ENCODE assay signal across 23 cellular contexts in the genomic region with DNA sequence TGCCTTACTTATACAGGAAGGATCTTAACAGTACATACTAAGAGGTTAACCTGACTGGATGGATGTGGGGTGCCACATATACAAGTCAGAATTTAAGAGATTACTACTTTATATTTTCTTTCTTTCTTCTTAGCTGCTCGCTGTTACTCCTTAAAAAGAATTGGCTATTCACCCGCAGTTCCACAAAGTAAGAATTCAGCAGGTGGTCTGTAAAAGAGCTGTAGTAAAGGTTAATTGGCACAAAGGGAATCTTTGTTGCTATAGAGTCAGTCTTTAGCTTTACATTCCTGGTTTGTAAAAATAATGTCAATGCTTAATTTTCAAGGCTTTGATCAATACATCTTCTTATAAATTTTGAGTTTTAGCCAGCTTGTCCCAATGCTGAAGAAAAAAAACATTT.
"Had no signal": no experiment of that assay in that cellular context is flagged by ENCODE, and none has a peak within 500 bp of the region (broad histone marks: within the 10 kb centered on the region; RNA-seq: fewer than 3 reads in every experiment).

No MANE protein-coding gene starts in this region.

- H3K4me3 ChIP-seq: colonic mucosa, heart left ventricle, right atrium auricular region, tibial artery had no signal

- FAIRE-seq: frontal cortex, TTC549 had no signal

- H3K4me3 Mint-ChIP-seq: activated B cell treated with CpG ODN at 0.5 μM for 24 hours; activated CD4-positive, alpha-beta memory T cell treated with anti-CD3 and anti-CD28 coated beads, Interleukin-2, amount 10 ng/mL, durations not matched to agents 7 days and 5 days; activated CD8-positive, alpha-beta memory T cell treated with anti-CD3 and anti-CD28 coated beads, Interleukin-2, amount 10 ng/mL, durations not matched to agents 7 days and 5 days; activated naive CD4-positive, alpha-beta T cell treated with anti-CD3 and anti-CD28 coated beads for 36 hours; central memory CD8-positive, alpha-beta T cell; natural killer cell treated with Interleukin-12 subunit alpha and Interleukin-12 subunit beta and Interleukin-15 and Interleukin-18, amount 100 ng/mL, for 72 hours; T-helper 2 cell treated with Interferon-gamma antibody and Interleukin-4, amounts not matched to agents 5 μg/mL and 100 μg/mL, for 36 hours had no signal

- H3K4me1 ChIP-seq: colonic mucosa, right atrium auricular region had no signal

- H3K4me1 Mint-ChIP-seq: activated CD8-positive, alpha-beta memory T cell treated with anti-CD3 and anti-CD28 coated beads, Interleukin-2, amount 10 ng/mL, durations not matched to agents 7 days and 5 days had no signal

- H3K27ac Mint-ChIP-seq: activated B cell treated with CpG ODN at 0.5 μM for 24 hours; activated CD4-positive, alpha-beta memory T cell treated with anti-CD3 and anti-CD28 coated beads, Interleukin-2, amount 10 ng/mL, durations not matched to agents 7 days and 5 days; activated CD8-positive, alpha-beta memory T cell treated with anti-CD3 and anti-CD28 coated beads, Interleukin-2, amount 10 ng/mL, durations not matched to agents 7 days and 5 days; activated naive CD4-positive, alpha-beta T cell treated with anti-CD3 and anti-CD28 coated beads for 36 hours; natural killer cell treated with Interleukin-12 subunit alpha and Interleukin-12 subunit beta and Interleukin-15 and Interleukin-18, amount 100 ng/mL, for 72 hours; T-helper 2 cell treated with Interferon-gamma antibody and Interleukin-4, amounts not matched to agents 5 μg/mL and 100 μg/mL, for 36 hours had no signal

- ATAC-seq: activated CD8-positive, alpha-beta memory T cell treated with anti-CD3 and anti-CD28 coated beads, Interleukin-2, amount 10 ng/mL, durations not matched to agents 7 days and 5 days; left cardiac atrium; natural killer cell treated with Interleukin-12 subunit alpha and Interleukin-12 subunit beta and Interleukin-15 and Interleukin-18, amount 100 ng/mL, for 72 hours had no signal

- H3K27me3 ChIP-seq: colonic mucosa, heart left ventricle, right atrium auricular region, tibial artery had no signal

- H3K27ac ChIP-seq: colonic mucosa, heart left ventricle, right atrium auricular region, tibial artery had no signal

- H3K9me3 ChIP-seq: colonic mucosa, right atrium auricular region, tibial artery had no signal

- DNase-seq: activated B cell treated with CpG ODN at 0.5 μM for 24 hours; activated CD4-positive, alpha-beta memory T cell treated with anti-CD3 and anti-CD28 coated beads, Interleukin-2, amount 10 ng/mL, durations not matched to agents 7 days and 5 days; activated CD4-positive, alpha-beta T cell treated with anti-CD3 and anti-CD28 coated beads for 4 hours; activated CD8-positive, alpha-beta memory T cell treated with anti-CD3 and anti-CD28 coated beads, Interleukin-2, amount 10 ng/mL, durations not matched to agents 7 days and 5 days; activated naive CD4-positive, alpha-beta T cell treated with anti-CD3 and anti-CD28 coated beads for 36 hours; activated T-cell treated with anti-CD3 and anti-CD28 coated beads, Interleukin-2, amount 50 U/mL, for 1 hour; aorta; colonic mucosa; heart left ventricle; left cardiac atrium; mesendoderm; stimulated activated CD4-positive, alpha-beta T cell treated with anti-CD3 and anti-CD28 coated beads, Interleukin-12 subunit alpha, Interleukin-12 subunit beta, amount 100 ng/mL, for 4 hours; stimulated activated CD4-positive, alpha-beta T cell treated with anti-CD3 and anti-CD28 coated beads, Interleukin-1b, Interleukin-23, amount 100 ng/mL, for 48 hours; stimulated activated naive CD4-positive, alpha-beta T cell treated with Interleukin-2 at 50 U/mL for 16 hours; substantia nigra; tibial artery had no signal

- H3K36me3 ChIP-seq: colonic mucosa, heart left ventricle, right atrium auricular region had no signal

- H3K27me3 Mint-ChIP-seq: activated B cell treated with CpG ODN at 0.5 μM for 24 hours; activated CD4-positive, alpha-beta memory T cell treated with anti-CD3 and anti-CD28 coated beads, Interleukin-2, amount 10 ng/mL, durations not matched to agents 7 days and 5 days; activated CD8-positive, alpha-beta memory T cell treated with anti-CD3 and anti-CD28 coated beads, Interleukin-2, amount 10 ng/mL, durations not matched to agents 7 days and 5 days; central memory CD8-positive, alpha-beta T cell; natural killer cell treated with Interleukin-12 subunit alpha and Interleukin-12 subunit beta and Interleukin-15 and Interleukin-18, amount 100 ng/mL, for 72 hours; progenitor cell of endocrine pancreas had no signal
